8 cellular contexts compared by ENCODE assay signal in genomic region chr5:137753227-137753985, GRCh38. TPM values are rescaled to one million over a fixed set of nuclear protein-coding genes. Genes with fewer than 3 reads are reported as not detected.
DNase-seq lines count a peak whose midpoint lies in the region; ATAC-seq, FAIRE-seq and TF ChIP-seq lines count a peak whose summit lies in the region.

No MANE protein-coding gene starts in this region.

- H3K27me3 ChIP-seq in K562 (ENCODE audit: control insufficient read depth in 2 of 2, insufficient read depth in 2 of 2, low read length in 2 of 2) (peaks cover 4 to 5% of the 10 kb centered on the region in 2 experiments; a peak in 3 of 5 replicates), spleen (replicated peaks in 1 of 7) (no peaks in the 10 kb centered on the region)

- peak overlapping the region; percentile 93 for H3K4me2 ChIP-seq in K562 (ENCODE audit: insufficient read depth, low read length)

- intact Hi-C loops in K562 (cut with micrococcal nuclease) (loop anchor here (5.0 kb wide), 2 partner anchors 244 to 279 kb away; partner anchors contain the start of gene FAM13B), spleen (cut with DNase I; ENCODE audit: low total_unique reads) (no loop called here)

- peak overlapping the region; percentile 97 for H3K4me3 Mint-ChIP-seq in T-helper 17 cell

- BruUV-seq in K562 (replicated peaks; lab: Mats Ljungman, UMichigan): TSS peak; percentile 62

- H3K36me3 Mint-ChIP-seq in T-helper 17 cell (ENCODE audit: low read depth): peaks cover 2% of the 10 kb centered on the region

- peak overlapping the region; percentile 98 to 100 for H3K9ac ChIP-seq in K562 (ENCODE audit: insufficient read depth in 1 of 2, low read depth in 2 of 2, low read length in 2 of 2)

- TF ChIP-seq EP300 in K562 (IDR thresholded peaks at IDR 0.05; ENCODE audit: low read length): no peak

- peaks cover 28% of the 10 kb centered on the region for H4K20me1 ChIP-seq in K562 (replicated peaks; ENCODE audit: control insufficient read depth, insufficient read depth, low read length)

- H3K4me1 Mint-ChIP-seq in T-helper 17 cell: peaks cover 30% of the 10 kb centered on the region

- no peaks in the 10 kb centered on the region for H3K9me1 ChIP-seq in K562 (ENCODE audit: control insufficient read depth, insufficient read depth, low read length)

- H3K4me1 ChIP-seq in K562 (replicated peaks in 1 of 2; ENCODE audit: control insufficient read depth in 2 of 2, insufficient read depth in 2 of 2, low read length in 2 of 2) (peaks cover 0 to 16% of the 10 kb centered on the region in 2 experiments; a peak in 3 of 5 replicates), spleen (peaks cover 15 to 55% (median 44%) of the 10 kb centered on the region in 6 donors)

- no peak for TF ChIP-seq RAD21 in K562 (CRISPR knock-in tag; conservative IDR thresholded peaks at IDR 0.05 in 1 of 2, IDR thresholded peaks at IDR 0.05 in 1 of 2)

- CTCF ChIA-PET in K562 (lab: Yijun Ruan, JAX; ENCODE audit: low intra/inter-chr PET ratio): no interaction called here

- peak overlapping the region; percentile 97 for H3K27ac ChIP-seq in K562 (ENCODE audit: extremely low read depth, low read depth, low read length)
- peak overlapping the region; percentile 93 to 100 (median 99) for H3K27ac ChIP-seq in spleen

- FAIRE-seq in K562 (lab: Jason Lieb, UNC): no peak

- TF ChIP-seq POLR2A in K562 (conservative IDR thresholded peaks at IDR 0.05) (no peak), spleen (IDR thresholded peaks at IDR 0.05) (no peak)

- no peaks in the 10 kb centered on the region for H3K27me3 Mint-ChIP-seq in T-helper 17 cell

- in situ Hi-C loops in K562 (cut with MboI): no loop called here

- no peak for TF ChIP-seq CTCF in GM12864 (IDR thresholded peaks at IDR 0.05; ENCODE audit: low read depth, low read length, missing control alignments)
- no peak for TF ChIP-seq CTCF in K562 (IDR thresholded peaks at IDR 0.05 in 2 of 3, conservative IDR thresholded peaks at IDR 0.05 in 1 of 3; ENCODE audit: insufficient read depth in 2 of 3, low read depth in 1 of 3, low read length in 3 of 3)
- TF ChIP-seq CTCF in spleen (IDR thresholded peaks at IDR 0.05 in 8 of 11, conservative IDR thresholded peaks at IDR 0.05 in 3 of 11): no peak

- H3K36me3 ChIP-seq in K562 (ENCODE audit: control insufficient read depth, insufficient read depth, low read length) (peaks cover 21% of the 10 kb centered on the region; the same call in 2 of the 3 replicates), spleen (peaks cover 0 to 3% (median 0%) of the 10 kb centered on the region in 6 donors)

- peak overlapping the region; percentile 80 for H3K4me3 ChIP-seq in GM12864 (ENCODE audit: low read depth, low read length)
- H3K4me3 ChIP-seq in K562: peak overlapping the region; percentile 76
- H3K4me3 ChIP-seq in iPS-18c (ENCODE audit: insufficient read depth, low read depth, low read length): peak overlapping the region; percentile 98
- H3K4me3 ChIP-seq in spleen: peak overlapping the region; percentile 36 to 75 (median 64)

- peak overlapping the region; percentile 2; the same call in 1 of the 2 replicates for H2AFZ ChIP-seq in K562 (ENCODE audit: low read depth, low read length)

- no peak for DNase-seq in GM12864 (ENCODE audit: low read depth)
- DNase-seq in T-helper 17 cell: peak; percentile 29 to 36 (median 33)
- DNase-seq in K562 (ENCODE audit: extremely low read depth in 1 of 4, low spot score in 3 of 4): peak in 3 of 4 experiments; percentile 26 to 58 (median 52)
- DNase-seq in spleen: peak; percentile 93
- DNase-seq in NCI-H2196 (lab: John Stamatoyannopoulos, UW; ENCODE audit: unreplicated experiment): no peak
- DNase-seq in NCI-H1694 treated with DMSO at 0.1 percent for 48 hours (lab: John Stamatoyannopoulos, UW): no peak

- H3K9me3 ChIP-seq in T-helper 17 cell (ENCODE audit: control insufficient read depth, low read length, poor library complexity, severe bottlenecking): no peaks in the 10 kb centered on the region
- H3K9me3 ChIP-seq in K562 (replicated peaks; ENCODE audit: control insufficient read depth, insufficient read depth, low read depth, low read length): no peaks in the 10 kb centered on the region
- no peaks in the 10 kb centered on the region for H3K9me3 ChIP-seq in iPS-18c (ENCODE audit: control insufficient read depth, insufficient read depth, low read length)
- H3K9me3 ChIP-seq in spleen: no peaks in the 10 kb centered on the region

- POLR2A ChIA-PET in K562 (lab: Yijun Ruan, JAX): interaction anchor here (0.6 to 2.0 kb wide), 18 partner anchors 10 to 380 kb away, joined by 3 to 15 read pairs (median 4); no protein-coding TSS in a partner anchor

- peaks cover 40% of the 10 kb centered on the region for H3K79me2 ChIP-seq in K562 (ENCODE audit: control insufficient read depth, insufficient read depth, low read length)

- WGBS in K562 (ENCODE audit: insufficient coverage, low coverage, missing lambda C conversion rate): under 1% methylated on average over 66 of the region's 83 CpGs
- WGBS in spleen, 5 donors: 0 to 1% (median 0%) methylated on average over 46 to 83 of the region's 83 CpGs

- ATAC-seq in HG02798 (IDR thresholded peaks at IDR 0.05; ENCODE audit: poor library complexity, unreplicated experiment) (peak; percentile 4), T-helper 17 cell (peak; percentile 1), K562 (peak; percentile 17)

- peak overlapping the region; percentile 99 for H3K27ac Mint-ChIP-seq in T-helper 17 cell

TF ChIP-seq in K562, 482 proteins besides CTCF, POLR2A, EP300 and RAD21 (continues in another document):
- TF ChIP-seq HNRNPLL (IDR thresholded peaks at IDR 0.05; ENCODE audit: low read depth, low read length, poor library complexity, severe bottlenecking): peak; percentile 97
- TF ChIP-seq ZNF511 (CRISPR knock-in tag; IDR thresholded peaks at IDR 0.05): no peak

RNA-seq across cellular contexts. Expression of gene HNRNPA0, which starts 0.8 kb away (rescaled TPM):
- total RNA-seq in T-helper 17 cell (10 to 100 TPM; 37.6 to 38.4 TPM), K562 (2014; rRNA removed) (9.9 and 10.9 TPM in 2 replicates), K562 (2014; rRNA removed; fragmentation: Illumina TruSeq; extraction: Trizol) (9.2 and 10.3 TPM in 2 replicates), K562 (2015; rRNA removed; fragmentation: Illumina TruSeq; extraction: Trizol) (14.0 and 14.1 TPM in 2 replicates), K562 (2021) (29.8 and 33.3 TPM in 2 replicates), spleen (10 to 100 TPM; 11.2 to 27.6 (median 22.9) TPM)
- 5.5 and 7.0 TPM in 2 replicates for total RNA-seq in K562 (2011; cell fraction: chromatin; rRNA removed; ENCODE audit: low replicate concordance)
- total RNA-seq in K562 (2011; cell fraction: nucleolus; rRNA removed): 5.8 and 7.3 TPM in 2 replicates
- 8.4 and 11.3 TPM in 2 replicates for total RNA-seq in K562 (2011; cell fraction: nucleoplasm; rRNA removed)
- polyA plus RNA-seq in K562 (2011; rRNA removed) (10.7 and 11.0 TPM in 2 replicates), K562 (2014; fragmentation: Illumina TruSeq; extraction: Trizol) (20.2 and 27.4 TPM in 2 replicates), K562 (2014; fragmentation: Nextera tagmentation; extraction: Ambion mirVana) (1 to 10 TPM; 5.0 to 5.7 TPM), K562 (2014; rRNA removed) (24.6 and 26.7 TPM in 2 replicates), spleen (10 to 100 TPM; 18.3 to 32.3 (median 21.3) TPM)
- 8.9 and 13.6 TPM in 2 replicates for polyA plus RNA-seq in K562 (2011; cell fraction: cytosol; rRNA removed)
- 4.6 and 4.7 TPM in 2 replicates for polyA plus RNA-seq in K562 (2011; cell fraction: nucleus; rRNA removed)
- 22.8 and 30.2 TPM in 2 replicates for polyA plus RNA-seq in K562 (2012)
- 6.5 and 8.4 TPM in 2 replicates for polyA minus RNA-seq in K562 (2011; rRNA and poly(A)+ RNA removed)
- polyA minus RNA-seq in K562 (2011; cell fraction: cytosol; rRNA and poly(A)+ RNA removed): 7.5 and 8.3 TPM in 2 replicates
- 3.9 and 7.9 TPM in 2 replicates for polyA minus RNA-seq in K562 (2011; cell fraction: nucleus; rRNA and poly(A)+ RNA removed)

RNA-seq across cellular contexts. Expression of gene KLHL3, which starts 17.5 kb away (rescaled TPM):
- total RNA-seq in T-helper 17 cell (10 to 100 TPM; 17.5 to 24.6 TPM), K562 (2014; rRNA removed) (under 0.01 and 0.65 TPM in 2 replicates), K562 (2014; rRNA removed; fragmentation: Illumina TruSeq; extraction: Trizol) (0.26 and 0.33 TPM in 2 replicates), K562 (2015; rRNA removed; fragmentation: Illumina TruSeq; extraction: Trizol) (0.64 and 0.65 TPM in 2 replicates), K562 (2021) (0.31 and 0.38 TPM in 2 replicates), spleen (10 to 100 TPM in 4 of 7 donors, 1 to 10 TPM in 3; 7.4 to 17.9 (median 11.7) TPM)
- total RNA-seq in K562 (2011; cell fraction: chromatin; rRNA removed; ENCODE audit: low replicate concordance): 2.6 and 4.0 TPM in 2 replicates
- 1.6 and 2.3 TPM in 2 replicates for total RNA-seq in K562 (2011; cell fraction: nucleolus; rRNA removed)
- 2.4 and 3.3 TPM in 2 replicates for total RNA-seq in K562 (2011; cell fraction: nucleoplasm; rRNA removed)
- polyA plus RNA-seq in K562 (2011; rRNA removed) (1.5 and 2.1 TPM in 2 replicates), K562 (2014; fragmentation: Illumina TruSeq; extraction: Trizol) (0.22 and 0.24 TPM in 2 replicates), K562 (2014; fragmentation: Nextera tagmentation; extraction: Ambion mirVana) (under 1 TPM; 0.14 to 0.18 TPM), K562 (2014; rRNA removed) (0.19 and 0.47 TPM in 2 replicates), spleen (1 to 10 TPM; 1.3 to 2.7 (median 2.2) TPM)
- polyA plus RNA-seq in K562 (2011; cell fraction: cytosol; rRNA removed): 0.58 and 0.94 TPM in 2 replicates
- polyA plus RNA-seq in K562 (2011; cell fraction: nucleus; rRNA removed): 4.1 and 5.2 TPM in 2 replicates
- 0.43 and 2.9 TPM in 2 replicates for polyA plus RNA-seq in K562 (2012)
- 4.1 and 4.4 TPM in 2 replicates for polyA minus RNA-seq in K562 (2011; rRNA and poly(A)+ RNA removed)
- polyA minus RNA-seq in K562 (2011; cell fraction: cytosol; rRNA and poly(A)+ RNA removed): 0.64 TPM in 1 of 2 replicates, not detected in the other
- 3.4 and 6.1 TPM in 2 replicates for polyA minus RNA-seq in K562 (2011; cell fraction: nucleus; rRNA and poly(A)+ RNA removed)

Comparison
In these comparisons a context has a peak if more than half of its experiments do, and no peak if none do; other contexts are left out.
1. DNase-seq: peak in T-helper 17 cell (3 of 3), K562 (3 of 4) and spleen (single experiment); none in GM12864 (single experiment), NCI-H2196 (single experiment) and NCI-H1694 treated with DMSO at 0.1 percent for 48 hours (single experiment).
2. Peak in every context shown above with its lines, with median percentiles within 50 percentile points of each other: H3K4me3 ChIP-seq and ATAC-seq.